26 cellular contexts compared by ENCODE assay signal in genomic region chr4:73943555-73943954, GRCh38. TPM values are rescaled to one million over a fixed set of nuclear protein-coding genes. Genes with fewer than 3 reads are reported as not detected.
DNase-seq lines count a peak whose midpoint lies in the region; ATAC-seq and TF ChIP-seq lines count a peak whose summit lies in the region.
"Had no signal": no experiment of that assay in that cellular context is flagged by ENCODE, and none has a peak within 500 bp of the region (broad histone marks: within the 10 kb centered on the region; RNA-seq: fewer than 3 reads in every experiment).

No MANE protein-coding gene starts in this region.

- H3K4me3 ChIP-seq in left ventricle myocardium inferior = peak overlapping the region; percentile 57
- H3K4me3 ChIP-seq in epithelial cell of proximal tubule (ENCODE audit: low read depth, low read length) = peak overlapping the region; percentile 54

- H3K9me3 ChIP-seq in left ventricle myocardium inferior (replicated peaks) = no peaks in the 10 kb centered on the region
- H3K9me3 ChIP-seq: heart left ventricle, lower lobe of right lung, neutrophil, spleen, thoracic aorta had no signal

- H3K36me3 Mint-ChIP-seq in nephron progenitor cell (ENCODE audit: low read depth) = no peaks in the 10 kb centered on the region
- H3K36me3 Mint-ChIP-seq: activated naive CD8-positive, alpha-beta T cell treated with anti-CD3 and anti-CD28 coated beads for 36 hours had no signal

- intact Hi-C loops in left ventricle myocardium inferior (cut with micrococcal nuclease) (no loop called here), cardiac septum (cut with DNase I) (no loop called here)

- TF ChIP-seq CTCF in left ventricle myocardium inferior (IDR thresholded peaks at IDR 0.05; ENCODE audit: borderline replicate concordance) (no peak), epithelial cell of proximal tubule (conservative IDR thresholded peaks at IDR 0.05; ENCODE audit: low read depth, low read length) (no peak), nephron progenitor cell (IDR thresholded peaks at IDR 0.05) (no peak)

- peaks cover 75% of the 10 kb centered on the region for H3K27me3 Mint-ChIP-seq in nephron progenitor cell (ENCODE audit: low read depth, poor library complexity)

- H3K27me3 ChIP-seq in left ventricle myocardium inferior (ENCODE audit: low read depth) = peaks cover 78% of the 10 kb centered on the region
- H3K27me3 ChIP-seq: brain microvascular endothelial cell had no signal

- H3K4me1 ChIP-seq in left ventricle myocardium inferior = peaks cover 13% of the 10 kb centered on the region

- H3K9me3 Mint-ChIP-seq in nephron progenitor cell = no peaks in the 10 kb centered on the region
- H3K9me3 Mint-ChIP-seq: activated CD4-positive, alpha-beta T cell treated with anti-CD3 and anti-CD28 coated beads, Interleukin-2, amount 10 ng/mL, durations not matched to agents 24 days and 14 days; activated naive CD8-positive, alpha-beta T cell treated with anti-CD3 and anti-CD28 coated beads for 36 hours; activated T-helper 1 cell treated with anti-CD3 and anti-CD28 coated beads, Interleukin-12 subunit alpha, Interleukin-12 subunit beta, Interleukin-2, Interleukin-4 antibody, amounts not matched to agents 30 ng/mL and 10 ng/mL and 1 ng/mL, durations not matched to agents 14 hours and 24 hours and 36 hours had no signal

- no peak for DNase-seq in left ventricle myocardium inferior
- no peak for DNase-seq in cardiac septum (ENCODE audit: low spot score)
- no peak for DNase-seq in epithelial cell of proximal tubule (ENCODE audit: low read depth)
- DNase-seq in nephron progenitor cell = no peak
- DNase-seq in GM19240 (ENCODE audit: insufficient read length, low spot score) = no peak
- DNase-seq in OCI-M1 (lab: John Stamatoyannopoulos, UW) = no peak
- DNase-seq in hippocampal formation (lab: John Stamatoyannopoulos, UW) = no peak
- DNase-seq: activated CD4-positive, alpha-beta T cell treated with anti-CD3 and anti-CD28 coated beads, Interleukin-2, amount 10 ng/mL, durations not matched to agents 24 days and 14 days; activated naive CD8-positive, alpha-beta T cell treated with anti-CD3 and anti-CD28 coated beads for 36 hours; brain microvascular endothelial cell; DND-41; heart left ventricle; KG1; NCI-H1694; NCI-H2171 treated with DMSO at 0.1 percent for 48 hours; stimulated activated CD4-positive, alpha-beta T cell treated with anti-CD3 and anti-CD28 coated beads, Interleukin-4, amount 100 ng/mL, for 24 hours; stimulated activated naive CD4-positive, alpha-beta T cell treated with Interleukin-2 at 50 U/mL for 16 hours; T-helper 17 cell had no signal

- peak overlapping the region; percentile 79 for H3K4me3 Mint-ChIP-seq in nephron progenitor cell
- H3K4me3 Mint-ChIP-seq: activated CD4-positive, alpha-beta T cell treated with anti-CD3 and anti-CD28 coated beads, Interleukin-2, amount 10 ng/mL, durations not matched to agents 24 days and 14 days; activated naive CD8-positive, alpha-beta T cell treated with anti-CD3 and anti-CD28 coated beads for 36 hours; activated T-helper 1 cell treated with anti-CD3 and anti-CD28 coated beads, Interleukin-12 subunit alpha, Interleukin-12 subunit beta, Interleukin-2, Interleukin-4 antibody, amounts not matched to agents 30 ng/mL and 10 ng/mL and 1 ng/mL, durations not matched to agents 14 hours and 24 hours and 36 hours; T-helper 17 cell had no signal

- peaks cover 9% of the 10 kb centered on the region for H3K4me1 Mint-ChIP-seq in nephron progenitor cell
- H3K4me1 Mint-ChIP-seq: activated CD4-positive, alpha-beta T cell treated with anti-CD3 and anti-CD28 coated beads, Interleukin-2, amount 10 ng/mL, durations not matched to agents 24 days and 14 days; activated naive CD8-positive, alpha-beta T cell treated with anti-CD3 and anti-CD28 coated beads for 36 hours; T-helper 17 cell had no signal

- ATAC-seq in GM21737 (IDR thresholded peaks at IDR 0.05; ENCODE audit: unreplicated experiment) = no peak
- ATAC-seq: T-helper 17 cell had no signal

- H3K27ac ChIP-seq in left ventricle myocardium inferior (replicated peaks) = no peak overlapping the region
- H3K27ac ChIP-seq: brain microvascular endothelial cell, heart left ventricle, lower lobe of right lung, neutrophil, spleen, thoracic aorta had no signal

- H3K27ac Mint-ChIP-seq in nephron progenitor cell = no peak overlapping the region
- H3K27ac Mint-ChIP-seq: activated CD4-positive, alpha-beta T cell treated with anti-CD3 and anti-CD28 coated beads, Interleukin-2, amount 10 ng/mL, durations not matched to agents 24 days and 14 days; activated naive CD8-positive, alpha-beta T cell treated with anti-CD3 and anti-CD28 coated beads for 36 hours; activated T-helper 1 cell treated with anti-CD3 and anti-CD28 coated beads, Interleukin-12 subunit alpha, Interleukin-12 subunit beta, Interleukin-2, Interleukin-4 antibody, amounts not matched to agents 30 ng/mL and 10 ng/mL and 1 ng/mL, durations not matched to agents 14 hours and 24 hours and 36 hours; T-helper 17 cell had no signal

- no peaks in the 10 kb centered on the region for H3K36me3 ChIP-seq in left ventricle myocardium inferior
- H3K36me3 ChIP-seq: brain microvascular endothelial cell, heart left ventricle, lower lobe of right lung, neutrophil, spleen, thoracic aorta had no signal

RNA-seq across cellular contexts. Expression of gene PF4, which starts 38.3 kb away (rescaled TPM):
- total RNA-seq in left ventricle myocardium inferior = 0.49 TPM
- total RNA-seq in cardiac septum = 0.43 TPM
- 0.23 TPM in 1 of 2 replicates, not detected in the other for total RNA-seq in epithelial cell of proximal tubule
- total RNA-seq: activated CD4-positive, alpha-beta T cell treated with anti-CD3 and anti-CD28 coated beads, Interleukin-2, amount 10 ng/mL, durations not matched to agents 24 days and 14 days; activated naive CD8-positive, alpha-beta T cell treated with anti-CD3 and anti-CD28 coated beads for 36 hours; activated T-helper 1 cell treated with anti-CD3 and anti-CD28 coated beads, Interleukin-12 subunit alpha, Interleukin-12 subunit beta, Interleukin-2, Interleukin-4 antibody, amounts not matched to agents 30 ng/mL and 10 ng/mL and 1 ng/mL, durations not matched to agents 14 hours and 24 hours and 36 hours; kidney; RPMI7951; thoracic aorta had no signal

RNA-seq across cellular contexts. Expression of gene PPBP, which starts 44.4 kb away (rescaled TPM):
- total RNA-seq in left ventricle myocardium inferior (1.2 TPM), cardiac septum (1.9 TPM), epithelial cell of proximal tubule (not detected in 2 replicates)
- total RNA-seq: activated CD4-positive, alpha-beta T cell treated with anti-CD3 and anti-CD28 coated beads, Interleukin-2, amount 10 ng/mL, durations not matched to agents 24 days and 14 days; activated naive CD8-positive, alpha-beta T cell treated with anti-CD3 and anti-CD28 coated beads for 36 hours; activated T-helper 1 cell treated with anti-CD3 and anti-CD28 coated beads, Interleukin-12 subunit alpha, Interleukin-12 subunit beta, Interleukin-2, Interleukin-4 antibody, amounts not matched to agents 30 ng/mL and 10 ng/mL and 1 ng/mL, durations not matched to agents 14 hours and 24 hours and 36 hours; kidney; RPMI7951; thoracic aorta had no signal

RNA-seq across cellular contexts. Expression of gene CXCL5, which starts 54.9 kb away (rescaled TPM):
- not detected for total RNA-seq in left ventricle myocardium inferior
- total RNA-seq in cardiac septum = 0.16 TPM
- total RNA-seq in epithelial cell of proximal tubule = 32.3 and 79.5 TPM in 2 replicates
- total RNA-seq: activated CD4-positive, alpha-beta T cell treated with anti-CD3 and anti-CD28 coated beads, Interleukin-2, amount 10 ng/mL, durations not matched to agents 24 days and 14 days; activated naive CD8-positive, alpha-beta T cell treated with anti-CD3 and anti-CD28 coated beads for 36 hours; activated T-helper 1 cell treated with anti-CD3 and anti-CD28 coated beads, Interleukin-12 subunit alpha, Interleukin-12 subunit beta, Interleukin-2, Interleukin-4 antibody, amounts not matched to agents 30 ng/mL and 10 ng/mL and 1 ng/mL, durations not matched to agents 14 hours and 24 hours and 36 hours had no signal

Comparison
In these comparisons a context has a peak if more than half of its experiments do, and no peak if none do; other contexts are left out.
1. RNA of gene CXCL5, which starts 54.9 kb away (total RNA-seq): 32.3 to 79.5 TPM in epithelial cell of proximal tubule; 0.16 TPM in cardiac septum (single experiment) and not detected in left ventricle myocardium inferior (single experiment); every median in the first group is over 10 times any median in the second.